In the genomic region with DNA sequence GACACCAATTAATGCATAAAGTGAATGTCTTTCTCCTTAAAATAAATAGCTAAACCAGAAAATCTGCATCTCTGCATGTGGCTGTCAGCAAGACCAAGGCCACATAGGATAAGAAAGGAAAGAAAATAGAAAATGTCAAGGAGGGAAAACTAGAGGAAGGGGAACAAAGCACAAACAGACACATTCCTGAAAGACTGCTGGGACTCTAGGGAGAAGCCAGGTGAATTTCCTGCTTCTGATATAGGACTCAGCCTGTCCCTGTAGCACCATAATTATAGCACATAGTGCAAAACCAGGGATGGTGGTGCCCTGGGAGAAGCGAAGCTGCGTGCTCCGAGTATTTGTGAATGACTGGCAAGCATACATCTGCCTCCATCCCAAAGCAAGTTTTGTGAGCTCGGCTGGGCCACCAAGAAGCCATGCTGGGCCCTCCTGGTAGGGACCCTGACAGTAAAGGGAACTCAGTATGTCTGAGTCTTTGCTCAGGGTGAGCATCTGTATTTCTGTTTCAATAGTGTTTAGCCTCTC, we compare ENCODE assay signal across 16 cellular contexts. TPM values are rescaled to one million over a fixed set of nuclear protein-coding genes. Genes with fewer than 3 reads are reported as not detected.
DNase-seq lines count a peak whose midpoint lies in the region; ATAC-seq and TF ChIP-seq lines count a peak whose summit lies in the region.
"Had no signal": no experiment of that assay in that cellular context is flagged by ENCODE, and none has a peak within 500 bp of the region (broad histone marks: within the 10 kb centered on the region; RNA-seq: fewer than 3 reads in every experiment).

No MANE protein-coding gene starts in this region.

- TF ChIP-seq POLR2A in thyroid gland (IDR thresholded peaks at IDR 0.05) (no peak), tibial nerve (IDR thresholded peaks at IDR 0.05) (no peak)

- 96% methylated on average over 4 of the region's 4 CpGs for WGBS in SK-N-SH (ENCODE audit: low lambda C conversion rate)
- WGBS in thyroid gland, 2 donors: 89% methylated on average over 4 of the region's 4 CpGs
- WGBS in tibial nerve, 2 donors: 65 to 77% methylated on average over 4 of the region's 4 CpGs

- POLR2A ChIA-PET in SK-N-SH (lab: Yijun Ruan, JAX): no interaction called here

- peaks cover 100% of the 10 kb centered on the region for H3K79me2 ChIP-seq in SK-N-SH (ENCODE audit: insufficient read depth)

- intact Hi-C loops in thyroid gland (cut with DNase I): no loop called here

- TF ChIP-seq CTCF in SK-N-SH (IDR thresholded peaks at IDR 0.05) (no peak), coronary artery (IDR thresholded peaks at IDR 0.05) (no peak), thyroid gland (IDR thresholded peaks at IDR 0.05) (no peak), tibial nerve (IDR thresholded peaks at IDR 0.05) (no peak)

- H3K27ac ChIP-seq in SK-N-SH (ENCODE audit: low read depth in 2 of 2, low read length in 1 of 2) (peak overlapping the region; percentile 71 to 96), coronary artery (peak overlapping the region; percentile 29 to 94), muscle layer of duodenum (ENCODE audit: low read length) (peak overlapping the region; percentile 35), thyroid gland (peak overlapping the region; percentile 4 to 95 (median 60)), tibial nerve (peak overlapping the region in 2 of 4 donors; percentile 60 to 77)
- H3K27ac ChIP-seq: 22Rv1, C4-2B had no signal

- H3F3A ChIP-seq in SK-N-SH (replicated peaks; ENCODE audit: insufficient read depth): peaks cover 62% of the 10 kb centered on the region

- CTCF ChIA-PET in SK-N-SH (lab: Yijun Ruan, JAX): interaction anchor here (1.0 to 2.9 kb wide), 6 partner anchors 13 to 589 kb away, joined by 3 to 13 read pairs (median 4); no protein-coding TSS in a partner anchor

- no peak for TF ChIP-seq RAD21 in SK-N-SH (IDR thresholded peaks at IDR 0.05; ENCODE audit: low read length)

- H3K27me3 ChIP-seq in SK-N-SH (ENCODE audit: insufficient read depth) (no peaks in the 10 kb centered on the region), muscle layer of duodenum (ENCODE audit: low read depth, low read length) (no peaks in the 10 kb centered on the region), thyroid gland (no peaks in the 10 kb centered on the region), tibial nerve (no peaks in the 10 kb centered on the region)

- no peaks in the 10 kb centered on the region for H3K9me2 ChIP-seq in SK-N-SH

- H3K4me3 ChIP-seq in SK-N-SH (ENCODE audit: low read depth in 2 of 2, low read length in 1 of 2) (no peak overlapping the region), coronary artery (no peak overlapping the region), muscle layer of duodenum (ENCODE audit: low read depth in 1 of 2, low read length in 2 of 2) (no peak overlapping the region), thyroid gland (replicated peaks in 1 of 3) (no peak overlapping the region), tibial nerve (no peak overlapping the region)

- H2AFZ ChIP-seq in SK-N-SH (ENCODE audit: low read depth): no peak overlapping the region

- H3K9ac ChIP-seq in SK-N-SH: peak overlapping the region; percentile 36; the same call in 1 of the 2 replicates

- H3K9me3 ChIP-seq in SK-N-SH (no peaks in the 10 kb centered on the region), muscle layer of duodenum (ENCODE audit: control insufficient read depth in 1 of 2, low read length in 2 of 2) (no peaks in the 10 kb centered on the region), thyroid gland (no peaks in the 10 kb centered on the region), tibial nerve (no peaks in the 10 kb centered on the region)

- TF ChIP-seq EP300 in SK-N-SH (IDR thresholded peaks at IDR 0.05; ENCODE audit: borderline replicate concordance in 1 of 2, low read depth in 1 of 2, low read length in 1 of 2) (no peak), tibial nerve (IDR thresholded peaks at IDR 0.05) (no peak)

- peak overlapping the region; percentile 42; the same call in 1 of the 2 replicates for H3K4me2 ChIP-seq in SK-N-SH

- DNase-seq in SK-N-SH (no peak), coronary artery (ENCODE audit: low spot score) (peak; percentile 50), thyroid gland (no peak), NCI-H526 treated with DMSO at 0.1 percent for 48 hours (lab: John Stamatoyannopoulos, UW) (no peak), tibial nerve (ENCODE audit: low spot score in 2 of 2) (no peak)
- DNase-seq: activated CD4-positive, alpha-beta memory T cell treated with anti-CD3 and anti-CD28 coated beads for 36 hours; activated T-cell treated with anti-CD3 and anti-CD28 coated beads, Interleukin-2, amount 50 U/mL, for 72 hours; DMS79; NCI-H1694 treated with DMSO at 0.1 percent for 48 hours; NCI-H446 had no signal

- ATAC-seq in SK-N-SH treated with all-trans-retinoic acid at 6 μM for 48 hours (no peak), GM19035 (IDR thresholded peaks at IDR 0.05; ENCODE audit: unreplicated experiment) (no peak)
- ATAC-seq: activated T-cell treated with anti-CD3 and anti-CD28 coated beads, Interleukin-2, amount 50 U/mL, for 72 hours had no signal

- H3K36me3 ChIP-seq in SK-N-SH (replicated peaks in 1 of 2; ENCODE audit: control insufficient read depth in 1 of 2, insufficient read depth in 2 of 2, low read length in 1 of 2) (peaks cover 37 to 48% of the 10 kb centered on the region in 2 experiments), muscle layer of duodenum (ENCODE audit: control insufficient read depth in 1 of 2, insufficient read depth in 2 of 2, low read length in 2 of 2) (peaks cover 8 to 26% of the 10 kb centered on the region in 2 donors), thyroid gland (no peaks in the 10 kb centered on the region), tibial nerve (peaks cover 0 to 20% (median 0%) of the 10 kb centered on the region in 3 donors)

- peaks cover 13 to 58% of the 10 kb centered on the region in 2 experiments for H3K4me1 ChIP-seq in SK-N-SH (ENCODE audit: control insufficient read depth in 1 of 2, insufficient read depth in 2 of 2, low read depth in 1 of 2, low read length in 1 of 2)
- peaks cover 28 to 92% of the 10 kb centered on the region in 2 donors for H3K4me1 ChIP-seq in muscle layer of duodenum (ENCODE audit: control insufficient read depth in 1 of 2, insufficient read depth in 2 of 2, low read length in 2 of 2)
- H3K4me1 ChIP-seq in thyroid gland: peaks cover 70 to 75% of the 10 kb centered on the region in 2 donors
- peaks cover 3 to 97% (median 36%) of the 10 kb centered on the region in 4 donors for H3K4me1 ChIP-seq in tibial nerve

- peaks cover 42% of the 10 kb centered on the region for H4K20me1 ChIP-seq in SK-N-SH (ENCODE audit: insufficient read depth)

TF ChIP-seq in SK-N-SH, 30 proteins besides CTCF, POLR2A, EP300 and RAD21:
- TF ChIP-seq, protein P1, sequence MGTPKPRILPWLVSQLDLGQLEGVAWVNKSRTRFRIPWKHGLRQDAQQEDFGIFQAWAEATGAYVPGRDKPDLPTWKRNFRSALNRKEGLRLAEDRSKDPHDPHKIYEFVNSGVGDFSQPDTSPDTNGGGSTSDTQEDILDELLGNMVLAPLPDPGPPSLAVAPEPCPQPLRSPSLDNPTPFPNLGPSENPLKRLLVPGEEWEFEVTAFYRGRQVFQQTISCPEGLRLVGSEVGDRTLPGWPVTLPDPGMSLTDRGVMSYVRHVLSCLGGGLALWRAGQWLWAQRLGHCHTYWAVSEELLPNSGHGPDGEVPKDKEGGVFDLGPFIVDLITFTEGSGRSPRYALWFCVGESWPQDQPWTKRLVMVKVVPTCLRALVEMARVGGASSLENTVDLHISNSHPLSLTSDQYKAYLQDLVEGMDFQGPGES (IDR thresholded peaks at IDR 0.05; ENCODE audit: low read depth, low read length): no peak
- no peak for TF ChIP-seq CHD2 (IDR thresholded peaks at IDR 0.05; ENCODE audit: low read length, partially characterized antibody)
- TF ChIP-seq RXRA (IDR thresholded peaks at IDR 0.05; ENCODE audit: borderline replicate concordance, low read depth): no peak
- TF ChIP-seq FOXJ3 (CRISPR knock-in tag; IDR thresholded peaks at IDR 0.05): no peak
- TF ChIP-seq FOSL2 (IDR thresholded peaks at IDR 0.05; ENCODE audit: borderline replicate concordance, low read depth): no peak
- no peak for TF ChIP-seq POLR2AphosphoS5 (IDR thresholded peaks at IDR 0.05; ENCODE audit: low read depth, low read length)
- no peak for TF ChIP-seq YY1 (IDR thresholded peaks at IDR 0.05; ENCODE audit: low read depth)
- no peak for TF ChIP-seq GATA2 (CRISPR knock-in tag; IDR thresholded peaks at IDR 0.05)
- no peak for TF ChIP-seq SMC3 (IDR thresholded peaks at IDR 0.05; ENCODE audit: low read depth, low read length)
- TF ChIP-seq FOXM1 (IDR thresholded peaks at IDR 0.05; ENCODE audit: low read depth): no peak
- TF ChIP-seq SIN3A (IDR thresholded peaks at IDR 0.05; ENCODE audit: borderline replicate concordance, low read depth, low read length): no peak
TF ChIP-seq in SK-N-SH: peak in this region for 0.

TF ChIP-seq in SK-N-SH treated with all-trans-retinoic acid at 6 μM for 48 hours, 23 proteins besides CTCF, POLR2A, EP300 and RAD21:
- TF ChIP-seq GLIS3 (CRISPR knock-in tag; IDR thresholded peaks at IDR 0.05): no peak
- no peak for TF ChIP-seq BACH2 (CRISPR knock-in tag; IDR thresholded peaks at IDR 0.05; ENCODE audit: borderline replicate concordance)

RNA-seq across cellular contexts. Expression of gene FSTL1, which starts 14.2 kb away (rescaled TPM):
- polyA plus RNA-seq in SK-N-SH (2012; rRNA removed): 329 and 454 TPM in 2 replicates
- polyA plus RNA-seq in SK-N-SH (2012; cell fraction: cytosol; rRNA removed): 409 and 444 TPM in 2 replicates
- polyA plus RNA-seq in SK-N-SH (2012; cell fraction: nucleus; rRNA removed): 657 and 858 TPM in 2 replicates
- total RNA-seq in thyroid gland (100 to 1,000 TPM; 135 to 268 (median 228) TPM), tibial nerve (100 to 1,000 TPM; 389 to 942 (median 486) TPM)
- total RNA-seq: HT-29 had no signal
